In the genomic region with DNA sequence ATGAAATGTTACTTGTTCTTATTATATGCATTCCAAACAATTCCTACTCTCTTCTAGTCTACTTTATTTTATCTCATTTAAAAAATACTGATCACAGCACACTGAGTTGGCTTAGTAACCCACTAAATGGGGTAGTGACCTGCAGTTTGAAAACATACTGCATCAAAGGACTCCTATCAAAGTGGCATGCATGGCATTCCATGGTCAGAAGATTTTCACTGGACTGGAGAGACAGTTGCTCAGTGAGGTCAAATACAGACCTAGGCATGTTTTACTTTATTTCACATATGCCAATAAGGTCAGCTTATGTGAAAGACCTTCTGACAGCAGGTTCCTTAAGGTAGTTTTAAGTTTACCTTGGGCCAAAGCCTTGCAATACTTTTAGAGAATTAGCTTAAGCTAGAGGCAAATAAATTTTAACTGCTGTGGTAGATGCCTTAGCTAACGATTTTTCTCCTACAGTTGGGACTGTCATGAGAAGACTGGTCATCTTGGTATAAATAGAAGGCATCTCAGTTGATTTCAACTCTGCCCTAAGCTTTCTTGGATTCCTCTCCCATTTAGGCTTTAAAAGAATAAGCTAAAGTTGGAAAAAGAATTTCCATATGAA, we compare ENCODE assay signal across 25 cellular contexts. TPM values are rescaled to one million over a fixed set of nuclear protein-coding genes. Genes with fewer than 3 reads are reported as not detected.
DNase-seq lines count a peak whose midpoint lies in the region; ATAC-seq and TF ChIP-seq lines count a peak whose summit lies in the region.
"Had no signal": no experiment of that assay in that cellular context is flagged by ENCODE, and none has a peak within 500 bp of the region (broad histone marks: within the 10 kb centered on the region; RNA-seq: fewer than 3 reads in every experiment).

No MANE protein-coding gene starts in this region.

- no peak overlapping the region for H3K9ac ChIP-seq in smooth muscle cell (ENCODE audit: low read depth)

- no peaks in the 10 kb centered on the region for H3K36me3 Mint-ChIP-seq in HFFc6 (ENCODE audit: low read depth)
- H3K36me3 Mint-ChIP-seq in activated naive CD8-positive, alpha-beta T cell treated with anti-CD3 and anti-CD28 coated beads, Interleukin-2, amount 50 U/mL, for 24 hours (ENCODE audit: low read depth) = no peaks in the 10 kb centered on the region
- H3K36me3 Mint-ChIP-seq in nephron progenitor cell (ENCODE audit: low read depth) = no peaks in the 10 kb centered on the region
- H3K36me3 Mint-ChIP-seq: activated naive CD4-positive, alpha-beta T cell treated with anti-CD3 and anti-CD28 coated beads, Interleukin-2, amount 50 U/mL, for 24 hours; CD14-positive monocyte; naive B cell had no signal

- no peak for TF ChIP-seq CTCF in HFFc6 (IDR thresholded peaks at IDR 0.05)
- TF ChIP-seq CTCF in smooth muscle cell (IDR thresholded peaks at IDR 0.05; ENCODE audit: borderline replicate concordance, insufficient read depth, poor library complexity, severe bottlenecking) = no peak
- TF ChIP-seq CTCF in nephron progenitor cell (IDR thresholded peaks at IDR 0.05) = no peak
- TF ChIP-seq CTCF in left lung (IDR thresholded peaks at IDR 0.05) = no peak

- H3K9me3 Mint-ChIP-seq in HFFc6 (no peaks in the 10 kb centered on the region), nephron progenitor cell (no peaks in the 10 kb centered on the region)
- H3K9me3 Mint-ChIP-seq in activated naive CD8-positive, alpha-beta T cell treated with anti-CD3 and anti-CD28 coated beads, Interleukin-2, amount 50 U/mL, for 24 hours = no peaks in the 10 kb centered on the region
- H3K9me3 Mint-ChIP-seq: activated CD8-positive, alpha-beta T cell treated with anti-CD3 and anti-CD28 coated beads for 36 hours; activated naive CD4-positive, alpha-beta T cell treated with anti-CD3 and anti-CD28 coated beads, Interleukin-2, amount 50 U/mL, for 24 hours; activated T-helper 2 cell treated with anti-CD3 and anti-CD28 coated beads, Interferon-gamma antibody, Interleukin-2, Interleukin-4, amounts not matched to agents 10 μg/mL and 5 μg/mL and 100 μg/mL, durations not matched to agents 14 hours and 24 hours and 36 hours; CD14-positive monocyte; naive B cell had no signal

- H3K9me3 ChIP-seq in smooth muscle cell (replicated peaks; ENCODE audit: low read depth) (no peaks in the 10 kb centered on the region), left lung (no peaks in the 10 kb centered on the region)

- H3K79me2 ChIP-seq in smooth muscle cell (ENCODE audit: low read depth) = no peaks in the 10 kb centered on the region

- H3K27ac Mint-ChIP-seq in HFFc6 (peak overlapping the region; percentile 84; the same call in 1 of the 2 replicates), nephron progenitor cell (no peak overlapping the region)
- H3K27ac Mint-ChIP-seq in activated naive CD8-positive, alpha-beta T cell treated with anti-CD3 and anti-CD28 coated beads, Interleukin-2, amount 50 U/mL, for 24 hours = no peak overlapping the region
- H3K27ac Mint-ChIP-seq: activated CD8-positive, alpha-beta T cell treated with anti-CD3 and anti-CD28 coated beads for 36 hours; activated naive CD4-positive, alpha-beta T cell treated with anti-CD3 and anti-CD28 coated beads, Interleukin-2, amount 50 U/mL, for 24 hours; activated T-helper 2 cell treated with anti-CD3 and anti-CD28 coated beads, Interferon-gamma antibody, Interleukin-2, Interleukin-4, amounts not matched to agents 10 μg/mL and 5 μg/mL and 100 μg/mL, durations not matched to agents 14 hours and 24 hours and 36 hours; CD14-positive monocyte; naive B cell had no signal

- H3F3A ChIP-seq in smooth muscle cell (ENCODE audit: low read depth) = no peaks in the 10 kb centered on the region

- H3K27me3 Mint-ChIP-seq in HFFc6 (ENCODE audit: insufficient read depth) (no peaks in the 10 kb centered on the region), nephron progenitor cell (ENCODE audit: low read depth, poor library complexity) (peaks cover 2% of the 10 kb centered on the region)
- H3K27me3 Mint-ChIP-seq in activated naive CD8-positive, alpha-beta T cell treated with anti-CD3 and anti-CD28 coated beads, Interleukin-2, amount 50 U/mL, for 24 hours = no peaks in the 10 kb centered on the region

- H4K20me1 ChIP-seq in smooth muscle cell (ENCODE audit: low read depth) = no peaks in the 10 kb centered on the region

- peak overlapping the region; percentile 62 for H3K4me2 ChIP-seq in smooth muscle cell

- WGBS in smooth muscle cell (ENCODE audit: low lambda C conversion rate) = 53% methylated on average over 1 of the region's 1 CpG

- H3K4me3 ChIP-seq in smooth muscle cell (no peak overlapping the region), left lung (no peak overlapping the region)

- peak overlapping the region; percentile 4 for H2AFZ ChIP-seq in smooth muscle cell (ENCODE audit: low read depth)

- no peaks in the 10 kb centered on the region for H3K27me3 ChIP-seq in smooth muscle cell (ENCODE audit: low read depth)
- no peaks in the 10 kb centered on the region for H3K27me3 ChIP-seq in left lung

- ATAC-seq in HG03095 (IDR thresholded peaks at IDR 0.05; ENCODE audit: unreplicated experiment) (no peak), left lung (no peak)
- no peak for ATAC-seq in activated naive CD8-positive, alpha-beta T cell treated with anti-CD3 and anti-CD28 coated beads, Interleukin-2, amount 50 U/mL, for 24 hours
- ATAC-seq: activated CD8-positive, alpha-beta T cell treated with anti-CD3 and anti-CD28 coated beads for 36 hours; PC-3 had no signal

- H3K27ac ChIP-seq in smooth muscle cell (ENCODE audit: low read depth) (peak overlapping the region; percentile 73), left lung (no peak overlapping the region)

- H3K4me3 Mint-ChIP-seq in HFFc6 (no peak overlapping the region), nephron progenitor cell (no peak overlapping the region)
- no peak overlapping the region for H3K4me3 Mint-ChIP-seq in activated naive CD8-positive, alpha-beta T cell treated with anti-CD3 and anti-CD28 coated beads, Interleukin-2, amount 50 U/mL, for 24 hours
- H3K4me3 Mint-ChIP-seq: activated CD8-positive, alpha-beta T cell treated with anti-CD3 and anti-CD28 coated beads for 36 hours; activated naive CD4-positive, alpha-beta T cell treated with anti-CD3 and anti-CD28 coated beads, Interleukin-2, amount 50 U/mL, for 24 hours; CD14-positive monocyte; naive B cell had no signal

- H3K36me3 ChIP-seq in smooth muscle cell (ENCODE audit: low read depth) (no peaks in the 10 kb centered on the region), left lung (no peaks in the 10 kb centered on the region)

- peaks cover 20% of the 10 kb centered on the region for H3K4me1 ChIP-seq in smooth muscle cell (ENCODE audit: low read depth)
- H3K4me1 ChIP-seq in left lung = no peaks in the 10 kb centered on the region

- DNase-seq in HFFc6 = no peak
- DNase-seq in astrocyte of the hippocampus (ENCODE audit: low read depth, low spot score) = peak; percentile 39
- peak; percentile 58 for DNase-seq in kidney glomerular epithelial cell (lab: John Stamatoyannopoulos, UW)
- no peak for DNase-seq in smooth muscle cell (lab: John Stamatoyannopoulos, UW; ENCODE audit: unreplicated experiment)
- no peak for DNase-seq in activated naive CD8-positive, alpha-beta T cell treated with anti-CD3 and anti-CD28 coated beads, Interleukin-2, amount 50 U/mL, for 24 hours
- no peak for DNase-seq in nephron progenitor cell
- DNase-seq in left lung = no peak
- DNase-seq: activated CD4-positive, alpha-beta T cell treated with anti-CD3 and anti-CD28 coated beads for 1 hour; activated CD8-positive, alpha-beta T cell treated with anti-CD3 and anti-CD28 coated beads for 36 hours; aorta; DND-41; glutamatergic neuron; kidney; naive B cell; NCI-H1105; NCI-H1930; NCI-H524 treated with DMSO at 0.1 percent for 48 hours; PC-3; small intestine; stimulated activated CD4-positive, alpha-beta T cell treated with anti-CD3 and anti-CD28 coated beads, Interleukin-2, amount 100 ng/mL, for 24 hours; T-helper 2 cell had no signal

- intact Hi-C loops in left lung (cut with DNase I) = no loop called here

- H3K4me1 Mint-ChIP-seq in HFFc6 (ENCODE audit: low read depth) (peaks cover 54% of the 10 kb centered on the region), nephron progenitor cell (no peaks in the 10 kb centered on the region)
- no peaks in the 10 kb centered on the region for H3K4me1 Mint-ChIP-seq in activated naive CD8-positive, alpha-beta T cell treated with anti-CD3 and anti-CD28 coated beads, Interleukin-2, amount 50 U/mL, for 24 hours
- H3K4me1 Mint-ChIP-seq: CD14-positive monocyte, naive B cell had no signal

RNA-seq across cellular contexts. Expression of gene TPD52L1, which starts 35.1 kb away (rescaled TPM):
- 10 to 100 TPM; 11.0 to 36.8 (median 11.7) TPM for total RNA-seq in HFFc6 (2021; fragmentation: NEBNext Ultra II Directional; extraction: Animal tissue kit (Norgen Biotek cat#: 25700))
- total RNA-seq in smooth muscle cell (44.5 and 65.8 TPM in 2 replicates), left lung (10 to 100 TPM; 17.4 to 22.8 TPM)
- 15.3 and 38.5 TPM in 2 replicates for polyA plus RNA-seq in smooth muscle cell
- total RNA-seq: activated T-helper 2 cell treated with anti-CD3 and anti-CD28 coated beads, Interferon-gamma antibody, Interleukin-2, Interleukin-4, amounts not matched to agents 10 μg/mL and 5 μg/mL and 100 μg/mL, durations not matched to agents 14 hours and 24 hours and 36 hours had no signal
- polyA plus RNA-seq: CD14-positive monocyte had no signal

Comparison
In these comparisons a context has a peak if more than half of its experiments do, and no peak if none do; other contexts are left out.
1. DNase-seq: peak in astrocyte of the hippocampus (single experiment) and kidney glomerular epithelial cell (single experiment); none in HFFc6 (single experiment), smooth muscle cell (single experiment), activated naive CD8-positive, alpha-beta T cell treated with anti-CD3 and anti-CD28 coated beads, Interleukin-2, amount 50 U/mL, for 24 hours (single experiment), nephron progenitor cell (single experiment) and left lung (0 of 2).